In the genomic region with DNA sequence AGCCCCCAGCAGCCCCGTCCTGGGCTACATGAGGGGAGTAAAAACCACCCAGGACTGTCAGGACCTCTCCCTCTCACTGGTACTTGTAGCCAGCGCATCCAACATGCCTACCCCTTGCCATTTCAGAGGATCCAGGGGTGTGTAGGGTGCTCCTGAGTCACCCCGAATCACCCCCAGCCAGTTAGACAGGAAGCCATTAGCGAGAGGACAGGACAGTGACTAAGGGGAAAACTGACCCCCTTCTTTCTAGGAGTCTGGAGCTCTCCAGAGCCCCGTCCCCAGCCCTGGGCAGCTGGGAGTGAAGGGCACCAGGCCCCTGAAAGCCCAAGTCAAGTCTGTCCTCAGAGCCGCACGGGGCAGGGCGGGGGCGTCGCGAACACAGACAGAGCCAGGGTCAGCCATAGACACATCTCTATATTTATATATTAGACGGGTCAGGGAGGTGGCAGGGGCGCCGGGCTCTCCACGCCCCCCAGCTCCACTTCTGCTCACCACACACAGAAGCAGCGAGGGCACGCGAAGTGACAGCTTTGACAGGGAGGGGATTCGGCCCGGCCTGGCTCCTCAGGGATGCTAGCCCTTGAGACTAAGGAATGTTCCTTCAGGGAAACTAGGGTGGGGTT, we compare ENCODE assay signal across 1 cellular context.
TF ChIP-seq lines count a peak whose summit lies in the region.

No MANE protein-coding gene starts in this region.

TF ChIP-seq in WTC11, 78 proteins besides CTCF, POLR2A, EP300 and RAD21:
- no peak for TF ChIP-seq NR2C2 (CRISPR knock-in tag; IDR thresholded peaks at IDR 0.05)
- TF ChIP-seq ZBTB21 (CRISPR knock-in tag; IDR thresholded peaks at IDR 0.05; ENCODE audit: borderline replicate concordance): no peak
- TF ChIP-seq, protein P1, sequence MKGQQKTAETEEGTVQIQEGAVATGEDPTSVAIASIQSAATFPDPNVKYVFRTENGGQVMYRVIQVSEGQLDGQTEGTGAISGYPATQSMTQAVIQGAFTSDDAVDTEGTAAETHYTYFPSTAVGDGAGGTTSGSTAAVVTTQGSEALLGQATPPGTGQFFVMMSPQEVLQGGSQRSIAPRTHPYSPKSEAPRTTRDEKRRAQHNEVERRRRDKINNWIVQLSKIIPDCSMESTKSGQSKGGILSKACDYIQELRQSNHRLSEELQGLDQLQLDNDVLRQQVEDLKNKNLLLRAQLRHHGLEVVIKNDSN (CRISPR knock-in tag; IDR thresholded peaks at IDR 0.05): no peak
- no peak for TF ChIP-seq FOXJ3 (CRISPR knock-in tag; IDR thresholded peaks at IDR 0.05; ENCODE audit: borderline replicate concordance)
- TF ChIP-seq CBFB (CRISPR knock-in tag; IDR thresholded peaks at IDR 0.05; ENCODE audit: low read depth): no peak
- TF ChIP-seq PRRX2 (CRISPR knock-in tag; IDR thresholded peaks at IDR 0.05): no peak
- TF ChIP-seq, protein P2, sequence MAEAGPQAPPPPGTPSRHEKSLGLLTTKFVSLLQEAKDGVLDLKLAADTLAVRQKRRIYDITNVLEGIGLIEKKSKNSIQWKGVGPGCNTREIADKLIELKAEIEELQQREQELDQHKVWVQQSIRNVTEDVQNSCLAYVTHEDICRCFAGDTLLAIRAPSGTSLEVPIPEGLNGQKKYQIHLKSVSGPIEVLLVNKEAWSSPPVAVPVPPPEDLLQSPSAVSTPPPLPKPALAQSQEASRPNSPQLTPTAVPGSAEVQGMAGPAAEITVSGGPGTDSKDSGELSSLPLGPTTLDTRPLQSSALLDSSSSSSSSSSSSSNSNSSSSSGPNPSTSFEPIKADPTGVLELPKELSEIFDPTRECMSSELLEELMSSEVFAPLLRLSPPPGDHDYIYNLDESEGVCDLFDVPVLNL (CRISPR knock-in tag; IDR thresholded peaks at IDR 0.05; ENCODE audit: borderline replicate concordance, low read depth): no peak
- TF ChIP-seq IRF2 (CRISPR knock-in tag; IDR thresholded peaks at IDR 0.05; ENCODE audit: borderline replicate concordance, low read depth): no peak
- TF ChIP-seq ZNF263 (CRISPR knock-in tag; IDR thresholded peaks at IDR 0.05; ENCODE audit: low read depth): no peak
- TF ChIP-seq ZNF416 (CRISPR knock-in tag; IDR thresholded peaks at IDR 0.05): no peak
- no peak for TF ChIP-seq ZNF121 (CRISPR knock-in tag; IDR thresholded peaks at IDR 0.05)
- TF ChIP-seq OVOL2 (CRISPR knock-in tag; IDR thresholded peaks at IDR 0.05; ENCODE audit: borderline replicate concordance): no peak
- no peak for TF ChIP-seq ATF1 (CRISPR knock-in tag; IDR thresholded peaks at IDR 0.05)
- no peak for TF ChIP-seq ZNF138 (CRISPR knock-in tag; conservative IDR thresholded peaks at IDR 0.05)
- no peak for TF ChIP-seq SOX15 (CRISPR knock-in tag; IDR thresholded peaks at IDR 0.05)
- TF ChIP-seq RORB (CRISPR knock-in tag; IDR thresholded peaks at IDR 0.05): no peak
TF ChIP-seq in WTC11: peak in this region for 0.
